In genomic region chr4:109294006-109294405, GRCh38 we compare ENCODE assay signal across 9 cellular contexts.
A peak's percentile ranks its signal among the peaks of the same experiment; 100 is the strongest.
DNase-seq lines count a peak whose midpoint lies in the region; ATAC-seq and TF ChIP-seq lines count a peak whose summit lies in the region.
"Had no signal": no experiment of that assay in that cellular context is flagged by ENCODE, and none has a peak within 500 bp of the region (broad histone marks: within the 10 kb centered on the region; RNA-seq: fewer than 3 reads in every experiment).

No MANE protein-coding gene starts in this region.

- POLR2A ChIA-PET in HEK293T (lab: Yijun Ruan, JAX) (no interaction called here), RWPE1 (lab: Yijun Ruan, JAX; ENCODE audit: low non-redundant PET) (no interaction called here)

- no peak overlapping the region for H3K4me3 ChIP-seq in LNCaP clone FGC (ENCODE audit: low read depth, low read length)
- H3K4me3 ChIP-seq in cardiac fibroblast (replicated peaks in 1 of 2; ENCODE audit: low read depth in 2 of 2, low read length in 2 of 2) = no peak overlapping the region
- H3K4me3 ChIP-seq: body of pancreas had no signal

- no peak overlapping the region for H3K27ac ChIP-seq in RWPE1
- H3K27ac ChIP-seq: body of pancreas had no signal

- TF ChIP-seq CTCF in LNCaP clone FGC (IDR thresholded peaks at IDR 0.05; ENCODE audit: control insufficient read depth, extremely low read depth, insufficient read depth) (peak; percentile 48), cardiac fibroblast (IDR thresholded peaks at IDR 0.05; ENCODE audit: low read depth, low read length) (peak; percentile 17), RWPE1 (conservative IDR thresholded peaks at IDR 0.05; ENCODE audit: low read depth) (no peak)

- peak; percentile 71 for ATAC-seq in stimulated activated naive CD8-positive, alpha-beta T cell treated with anti-CD3 and anti-CD28 coated beads, Interleukin-15, Interleukin-2, amounts not matched to agents 100 U/mL and 50 U/mL, for 24 hours
- ATAC-seq: body of pancreas had no signal

- CTCF ChIA-PET in HEK293T (lab: Yijun Ruan, JAX) = interaction anchor here (0.6 to 1.2 kb wide), 3 partner anchors 15 to 460 kb away, joined by 3 to 5 read pairs (median 4); no protein-coding TSS in a partner anchor
- CTCF ChIA-PET in RWPE1 (lab: Yijun Ruan, JAX) = interaction anchor here (0.7 kb wide), 2 partner anchors 46 to 467 kb away, joined by 3 read pairs; no protein-coding TSS in a partner anchor

- DNase-seq in stimulated activated CD4-positive, alpha-beta T cell treated with anti-CD3 and anti-CD28 coated beads, Interleukin-4, amount 100 ng/mL, for 1 hour = peak; percentile 10
- DNase-seq in stimulated activated CD4-positive, alpha-beta T cell treated with anti-CD3 and anti-CD28 coated beads, Interleukin-2, amount 100 ng/mL, for 48 hours = no peak
- peak; percentile 45 for DNase-seq in HEK293T (ENCODE audit: extremely low spot score)
- peak; percentile 10 for DNase-seq in LNCaP clone FGC (ENCODE audit: low read depth)
- DNase-seq in cardiac fibroblast (ENCODE audit: low read depth in 2 of 2) = peak; percentile 8 to 19
- peak; percentile 14 for DNase-seq in stimulated activated naive CD8-positive, alpha-beta T cell treated with anti-CD3 and anti-CD28 coated beads, Interleukin-15, Interleukin-2, amounts not matched to agents 100 U/mL and 50 U/mL, for 24 hours
- DNase-seq in RWPE1 (ENCODE audit: low spot score) = no peak
- no peak for DNase-seq in NCI-H187 treated with DMSO at 0.1 percent for 48 hours (lab: John Stamatoyannopoulos, UW)

TF ChIP-seq in HEK293T, 16 proteins besides CTCF, POLR2A, EP300 and RAD21:
- TF ChIP-seq PKNOX1 (IDR thresholded peaks at IDR 0.05) (no peak), LEF1 (IDR thresholded peaks at IDR 0.05; ENCODE audit: borderline replicate concordance) (no peak), HDGF (IDR thresholded peaks at IDR 0.05; ENCODE audit: borderline replicate concordance) (no peak), TARDBP (IDR thresholded peaks at IDR 0.05) (no peak), SP1 (IDR thresholded peaks at IDR 0.05) (no peak), FOXA1 (IDR thresholded peaks at IDR 0.05) (no peak), NFRKB (IDR thresholded peaks at IDR 0.05) (no peak), SUZ12 (IDR thresholded peaks at IDR 0.05) (no peak), FOXM1 (IDR thresholded peaks at IDR 0.05; ENCODE audit: borderline replicate concordance) (no peak), ELF4 (IDR thresholded peaks at IDR 0.05) (no peak), ARNT (IDR thresholded peaks at IDR 0.05) (no peak), BHLHE40 (IDR thresholded peaks at IDR 0.05; ENCODE audit: borderline replicate concordance) (no peak), L3MBTL2 (conservative IDR thresholded peaks at IDR 0.05) (no peak), FOXK2 (IDR thresholded peaks at IDR 0.05) (no peak)

Comparison
In these comparisons a context has a peak if more than half of its experiments do, and no peak if none do; other contexts are left out.
1. DNase-seq: peak in stimulated activated CD4-positive, alpha-beta T cell treated with anti-CD3 and anti-CD28 coated beads, Interleukin-4, amount 100 ng/mL, for 1 hour (single experiment), HEK293T (single experiment), LNCaP clone FGC (single experiment), cardiac fibroblast (2 of 2) and stimulated activated naive CD8-positive, alpha-beta T cell treated with anti-CD3 and anti-CD28 coated beads, Interleukin-15, Interleukin-2, amounts not matched to agents 100 U/mL and 50 U/mL, for 24 hours (single experiment); none in stimulated activated CD4-positive, alpha-beta T cell treated with anti-CD3 and anti-CD28 coated beads, Interleukin-2, amount 100 ng/mL, for 48 hours (0 of 2), RWPE1 (single experiment) and NCI-H187 treated with DMSO at 0.1 percent for 48 hours (single experiment).